10 cellular contexts compared by ENCODE assay signal in genomic region chr3:196111939-196112386, GRCh38. TPM values are rescaled to one million over a fixed set of nuclear protein-coding genes. Genes with fewer than 3 reads are reported as not detected.
DNase-seq lines count a peak whose midpoint lies in the region; ATAC-seq, FAIRE-seq and TF ChIP-seq lines count a peak whose summit lies in the region.
"Had no signal": no experiment of that assay in that cellular context is flagged by ENCODE, and none has a peak within 500 bp of the region (broad histone marks: within the 10 kb centered on the region; RNA-seq: fewer than 3 reads in every experiment).

No MANE protein-coding gene starts in this region.

- peak overlapping the region; percentile 48 to 79 for H3K4me3 Mint-ChIP-seq in activated T-cell treated with anti-CD3 and anti-CD28 coated beads, Interleukin-2, amount 50 U/mL, for 72 hours

- no peaks in the 10 kb centered on the region for H3K9me3 ChIP-seq in prostate gland
- H3K9me3 ChIP-seq: Peyer's patch had no signal

- no peaks in the 10 kb centered on the region for H3K27me3 Mint-ChIP-seq in activated T-cell treated with anti-CD3 and anti-CD28 coated beads, Interleukin-2, amount 50 U/mL, for 72 hours (ENCODE audit: low read depth)

- no peaks in the 10 kb centered on the region for H3K9me3 Mint-ChIP-seq in activated T-cell treated with anti-CD3 and anti-CD28 coated beads, Interleukin-2, amount 50 U/mL, for 72 hours

- WGBS in prostate gland: 69% methylated on average over 7 of the region's 7 CpGs

- H3K4me1 Mint-ChIP-seq in activated T-cell treated with anti-CD3 and anti-CD28 coated beads, Interleukin-2, amount 50 U/mL, for 72 hours (ENCODE audit: low read depth): peaks cover 23% of the 10 kb centered on the region

- H3K27ac ChIP-seq in prostate gland: no peak overlapping the region
- H3K27ac ChIP-seq: Peyer's patch had no signal

- intact Hi-C loops in prostate gland (cut with DNase I): no loop called here

- no peak for TF ChIP-seq CTCF in prostate gland (IDR thresholded peaks at IDR 0.05)

- H3K4me1 ChIP-seq in prostate gland (replicated peaks): no peaks in the 10 kb centered on the region

- H3K4me3 ChIP-seq in prostate gland: no peak overlapping the region
- H3K4me3 ChIP-seq: Peyer's patch had no signal

- no peaks in the 10 kb centered on the region for H3K36me3 ChIP-seq in prostate gland
- H3K36me3 ChIP-seq: Peyer's patch had no signal

- FAIRE-seq in GM12891 (lab: Jason Lieb, UNC): peak; percentile 63

- TF ChIP-seq POLR2A in GM12891 (IDR thresholded peaks at IDR 0.05; ENCODE audit: low read depth, low read length) (no peak), prostate gland (IDR thresholded peaks at IDR 0.05) (no peak)

- H3K27ac Mint-ChIP-seq in activated T-cell treated with anti-CD3 and anti-CD28 coated beads, Interleukin-2, amount 50 U/mL, for 72 hours: peak overlapping the region; percentile 55

- no peaks in the 10 kb centered on the region for H3K27me3 ChIP-seq in prostate gland (replicated peaks; ENCODE audit: insufficient read depth)
- H3K27me3 ChIP-seq: Peyer's patch had no signal

- ATAC-seq in HG02973 (IDR thresholded peaks at IDR 0.05; ENCODE audit: unreplicated experiment) (peak; percentile 54), GM19035 (IDR thresholded peaks at IDR 0.05; ENCODE audit: unreplicated experiment) (no peak)
- ATAC-seq in activated T-cell treated with anti-CD3 and anti-CD28 coated beads, Interleukin-2, amount 50 U/mL, for 72 hours (replicated peaks in 1 of 2): peak; percentile 89

- no peaks in the 10 kb centered on the region for H3K36me3 Mint-ChIP-seq in activated T-cell treated with anti-CD3 and anti-CD28 coated beads, Interleukin-2, amount 50 U/mL, for 72 hours (ENCODE audit: insufficient read depth in 2 of 2)

- DNase-seq in GM12891 (ENCODE audit: insufficient read length, low spot score) (no peak), prostate gland (ENCODE audit: low spot score) (no peak), NCI-H526 (lab: John Stamatoyannopoulos, UW) (no peak)
- peak; percentile 31 to 48 for DNase-seq in activated T-cell treated with anti-CD3 and anti-CD28 coated beads, Interleukin-2, amount 50 U/mL, for 72 hours
- peak; percentile 19 for DNase-seq in stimulated activated CD4-positive, alpha-beta T cell treated with anti-CD3 and anti-CD28 coated beads, Interleukin-1b, Interleukin-23, amount 100 ng/mL, for 48 hours
- DNase-seq: DMS79, NCI-H1694 treated with DMSO at 0.1 percent for 48 hours, Peyer's patch had no signal

TF ChIP-seq in GM12891, 5 proteins besides CTCF, POLR2A, EP300 and RAD21:
- TF ChIP-seq PAX5 (IDR thresholded peaks at IDR 0.05; ENCODE audit: insufficient read depth, low read length, severe bottlenecking): no peak
- no peak for TF ChIP-seq POLR2AphosphoS5 (IDR thresholded peaks at IDR 0.05; ENCODE audit: low read depth, low read length)
- TF ChIP-seq SPI1 (IDR thresholded peaks at IDR 0.05; ENCODE audit: low read depth, low read length): no peak
- TF ChIP-seq POU2F2 (IDR thresholded peaks at IDR 0.05; ENCODE audit: low read depth, low read length): no peak
- TF ChIP-seq TAF1 (IDR thresholded peaks at IDR 0.05; ENCODE audit: low read depth, low read length): no peak

RNA-seq across cellular contexts. Expression of gene TFRC, which starts 30.1 kb away (rescaled TPM):
- 184 TPM for polyA plus RNA-seq in GM12891 (2012; ENCODE audit: low read depth, missing spikeins)
- 100 to 1,000 TPM; 164 to 174 TPM for total RNA-seq in activated T-cell treated with anti-CD3 and anti-CD28 coated beads, Interleukin-2, amount 50 U/mL, for 72 hours
- total RNA-seq in prostate gland: 10 to 100 TPM; 33.8 to 68.1 TPM

Comparison
In these comparisons a context has a peak if more than half of its experiments do, and no peak if none do; other contexts are left out.
1. DNase-seq: peak in activated T-cell treated with anti-CD3 and anti-CD28 coated beads, Interleukin-2, amount 50 U/mL, for 72 hours (2 of 2) and stimulated activated CD4-positive, alpha-beta T cell treated with anti-CD3 and anti-CD28 coated beads, Interleukin-1b, Interleukin-23, amount 100 ng/mL, for 48 hours (single experiment); none in GM12891 (single experiment), prostate gland (single experiment) and NCI-H526 (0 of 2).